1 cellular context compared by ENCODE assay signal in the genomic region with DNA sequence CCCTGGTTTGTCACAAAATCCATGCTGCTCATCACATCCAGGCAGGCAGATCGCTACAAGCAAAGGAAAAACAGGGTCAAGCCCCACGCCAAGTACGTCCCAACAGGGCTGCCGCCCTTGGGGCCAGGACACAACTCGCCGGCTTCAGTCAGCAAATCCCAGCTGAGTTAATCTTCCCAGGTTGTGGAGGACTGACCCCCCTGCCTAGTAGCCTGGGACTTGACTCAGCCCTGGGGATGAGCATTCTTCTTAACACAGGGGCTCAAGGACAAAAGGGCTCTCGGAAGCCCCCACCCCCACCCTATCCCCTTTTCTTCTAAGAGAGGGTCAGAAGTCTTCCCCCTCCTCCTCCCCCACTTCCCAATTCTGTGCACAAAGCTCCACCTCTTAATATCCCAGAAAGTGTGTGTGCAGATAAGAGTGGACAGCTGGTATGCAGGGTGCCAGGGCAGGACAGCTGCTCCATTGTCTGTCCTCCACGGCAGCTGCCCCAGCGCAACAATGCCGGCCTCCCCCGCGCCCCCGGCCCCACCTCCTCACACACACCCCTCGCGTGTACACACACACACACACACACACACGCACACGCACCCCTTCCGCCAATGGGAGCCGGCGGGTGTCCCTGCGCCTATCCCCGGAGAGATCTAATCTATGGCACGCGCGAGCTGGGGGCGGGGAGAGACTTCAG.
A peak's percentile ranks its signal among the peaks of the same experiment; 100 is the strongest.
TF ChIP-seq lines count a peak whose summit lies in the region.

No MANE protein-coding gene starts in this region.

TF ChIP-seq in K562, 482 proteins besides CTCF, POLR2A, EP300 and RAD21 (continued from another document):
- TF ChIP-seq BHLHE40 (IDR thresholded peaks at IDR 0.05; ENCODE audit: low read length): peak; percentile 70
- TF ChIP-seq, protein P1, sequence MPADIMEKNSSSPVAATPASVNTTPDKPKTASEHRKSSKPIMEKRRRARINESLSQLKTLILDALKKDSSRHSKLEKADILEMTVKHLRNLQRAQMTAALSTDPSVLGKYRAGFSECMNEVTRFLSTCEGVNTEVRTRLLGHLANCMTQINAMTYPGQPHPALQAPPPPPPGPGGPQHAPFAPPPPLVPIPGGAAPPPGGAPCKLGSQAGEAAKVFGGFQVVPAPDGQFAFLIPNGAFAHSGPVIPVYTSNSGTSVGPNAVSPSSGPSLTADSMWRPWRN (IDR thresholded peaks at IDR 0.05; ENCODE audit: low read depth): peak; percentile 93
- 0 out of 4 replicates have a peak, but pooled peaks have one; percentile 23 to 28 for TF ChIP-seq NRF1 (conservative IDR thresholded peaks at IDR 0.05 in 1 of 2, IDR thresholded peaks at IDR 0.05 in 1 of 2)
- TF ChIP-seq CXXC5 (CRISPR knock-in tag; IDR thresholded peaks at IDR 0.05): peak; percentile 73
